ENCODE assay signal across 31 cellular contexts in genomic region chr6:135475292-135475886, GRCh38. TPM values are rescaled to one million over a fixed set of nuclear protein-coding genes. Genes with fewer than 3 reads are reported as not detected.
A peak's percentile ranks its signal among the peaks of the same experiment; 100 is the strongest.
DNase-seq lines count a peak whose midpoint lies in the region; ATAC-seq, FAIRE-seq and TF ChIP-seq lines count a peak whose summit lies in the region.
"Had no signal": no experiment of that assay in that cellular context is flagged by ENCODE, and none has a peak within 500 bp of the region (broad histone marks: within the 10 kb centered on the region; RNA-seq: fewer than 3 reads in every experiment).

No MANE protein-coding gene starts in this region.

- no peak overlapping the region for H2BK12ac ChIP-seq in H1 (ENCODE audit: low read depth, low read length)

- peaks cover 25% of the 10 kb centered on the region for H3K9me3 Mint-ChIP-seq in HFFc6
- peaks cover 7% of the 10 kb centered on the region for H3K9me3 Mint-ChIP-seq in MCF 10A (ENCODE audit: unreplicated experiment)
- H3K9me3 Mint-ChIP-seq: activated naive CD4-positive, alpha-beta T cell treated with anti-CD3 and anti-CD28 coated beads, Interleukin-2, amount 50 U/mL, for 24 hours; natural killer cell treated with Interleukin-12 subunit alpha and Interleukin-12 subunit beta and Interleukin-15 and Interleukin-18, amount 100 ng/mL, for 72 hours had no signal

- DNase-seq in AG09309 (ENCODE audit: low read depth) (peak; percentile 68), HFFc6 (peak; percentile 40), H1 (ENCODE audit: low read depth in 1 of 2, low spot score in 2 of 2) (no peak), myocyte (ENCODE audit: low read depth) (peak; percentile 92), H4 (ENCODE audit: low spot score) (no peak), MCF 10A (ENCODE audit: unreplicated experiment) (no peak)
- DNase-seq: activated CD4-positive, alpha-beta memory T cell treated with anti-CD3 and anti-CD28 coated beads, Interleukin-2, amount 10 ng/mL, durations not matched to agents 7 days and 5 days; activated CD4-positive, alpha-beta T cell treated with anti-CD3 and anti-CD28 coated beads for 1 hour; activated CD8-positive, alpha-beta memory T cell treated with anti-CD3 and anti-CD28 coated beads, Interleukin-2, amount 50 U/mL, for 48 hours; anterior cingulate cortex; colonic mucosa; DMS79 treated with DMSO at 0.1 percent for 48 hours; effector memory CD4-positive, alpha-beta T cell; erythroblast; left ventricle myocardium superior; NCI-H1417; NCI-H2029 treated with DMSO at 0.1 percent for 48 hours; NCI-H526 treated with DMSO at 0.1 percent for 48 hours; T-helper 17 cell; trophoblast cell had no signal

- H2AK5ac ChIP-seq in H1 (ENCODE audit: low read depth, low read length) = no peak overlapping the region

- H3K23me2 ChIP-seq in H1 (ENCODE audit: low read depth, low read length) = no peaks in the 10 kb centered on the region

- FAIRE-seq in H1 (lab: Jason Lieb, UNC) = no peak
- FAIRE-seq: A204.1, GM12878 had no signal

- H2BK15ac ChIP-seq in H1 (ENCODE audit: low read length) = no peak overlapping the region

- H3K79me1 ChIP-seq in H1 (ENCODE audit: low read depth, low read length) = no peaks in the 10 kb centered on the region

- H4K5ac ChIP-seq in H1 (ENCODE audit: insufficient read length, low read depth, low read length) = no peak overlapping the region

- H2BK20ac ChIP-seq in H1 (ENCODE audit: low read length) = no peak overlapping the region

- H3K36me3 Mint-ChIP-seq in HFFc6 (ENCODE audit: low read depth) (peaks cover 43% of the 10 kb centered on the region), MCF 10A (ENCODE audit: insufficient read depth, unreplicated experiment) (peaks cover 30% of the 10 kb centered on the region)

- H3K14ac ChIP-seq in H1 (ENCODE audit: insufficient read length) = no peak overlapping the region

- POLR2A ChIA-PET in H1 (lab: Charles Lee; ENCODE audit: partially characterized antibody) (interaction anchor here (1.1 kb wide), 1 partner anchor 11 kb away, joined by 3 read pairs; no protein-coding TSS in a partner anchor), MCF 10A (lab: Yijun Ruan, JAX) (interaction anchor here (0.6 to 1.1 kb wide), 2 partner anchors 11 to 20 kb away, joined by 3 to 5 read pairs; no protein-coding TSS in a partner anchor)

- no peak overlapping the region; the same call in 1 of the 2 replicates for H3K27ac Mint-ChIP-seq in HFFc6
- no peak overlapping the region for H3K27ac Mint-ChIP-seq in MCF 10A (ENCODE audit: low read depth, unreplicated experiment)
- H3K27ac Mint-ChIP-seq: activated CD4-positive, alpha-beta memory T cell treated with anti-CD3 and anti-CD28 coated beads, Interleukin-2, amount 10 ng/mL, durations not matched to agents 7 days and 5 days; activated naive CD4-positive, alpha-beta T cell treated with anti-CD3 and anti-CD28 coated beads, Interleukin-2, amount 50 U/mL, for 24 hours; activated T-helper 17 cell treated with anti-CD3 and anti-CD28 coated beads, Interleukin-2, amount 50 U/mL, for 72 hours; IgD-negative memory B cell; natural killer cell treated with Interleukin-12 subunit alpha and Interleukin-12 subunit beta and Interleukin-15 and Interleukin-18, amount 100 ng/mL, for 72 hours; T-helper 17 cell had no signal

- 86% methylated on average over 2 of the region's 2 CpGs; no CpG with 5 or more reads in 1 of the 2 experiments for WGBS in H1 (ENCODE audit: extremely low coverage in 1 of 2, insufficient coverage in 1 of 2, insufficient read length in 1 of 2, insufficient replicate concordance in 2 of 2, low coverage in 1 of 2, low lambda C conversion rate in 2 of 2, missing lambda C conversion rate in 1 of 2), 2 experiments

- TF ChIP-seq CTCF in AG09309 (IDR thresholded peaks at IDR 0.05; ENCODE audit: control insufficient read depth, insufficient read depth, low read depth, low read length, missing control alignments) (no peak), HFFc6 (IDR thresholded peaks at IDR 0.05) (no peak), H1 (IDR thresholded peaks at IDR 0.05; ENCODE audit: control extremely low read depth in 1 of 3, insufficient read depth in 1 of 3, low read depth in 1 of 3, low read length in 3 of 3) (no peak), MCF 10A (IDR thresholded peaks at IDR 0.05; ENCODE audit: unreplicated experiment) (no peak)

- CTCF ChIA-PET in H1 (lab: Charles Lee; ENCODE audit: partially characterized antibody) = interaction anchor here (0.7 to 0.9 kb wide), 2 partner anchors 62 to 331 kb away, joined by 3 to 4 read pairs; no protein-coding TSS in a partner anchor
- CTCF ChIA-PET in MCF 10A (lab: Yijun Ruan, JAX) = interaction anchor here (0.7 kb wide), 1 partner anchor 751 kb away, joined by 3 read pairs; no protein-coding TSS in a partner anchor

- H3K56ac ChIP-seq in H1 (replicated peaks; ENCODE audit: insufficient read length, low read depth, low read length) = no peak overlapping the region

- H2AFZ ChIP-seq in H1 (ENCODE audit: low read length) = no peak overlapping the region

- peaks cover 15 to 22% of the 10 kb centered on the region in 2 experiments for H3K9me3 ChIP-seq in H1 (ENCODE audit: insufficient read depth in 2 of 2, low read depth in 1 of 2, low read length in 1 of 2)
- H3K9me3 ChIP-seq: colonic mucosa, gastroesophageal sphincter had no signal

- H3K4me3 Mint-ChIP-seq in HFFc6 (no peak overlapping the region), MCF 10A (ENCODE audit: unreplicated experiment) (no peak overlapping the region)
- H3K4me3 Mint-ChIP-seq: activated CD4-positive, alpha-beta memory T cell treated with anti-CD3 and anti-CD28 coated beads, Interleukin-2, amount 10 ng/mL, durations not matched to agents 7 days and 5 days; activated naive CD4-positive, alpha-beta T cell treated with anti-CD3 and anti-CD28 coated beads, Interleukin-2, amount 50 U/mL, for 24 hours; activated T-helper 17 cell treated with anti-CD3 and anti-CD28 coated beads, Interleukin-2, amount 50 U/mL, for 72 hours; IgD-negative memory B cell; natural killer cell treated with Interleukin-12 subunit alpha and Interleukin-12 subunit beta and Interleukin-15 and Interleukin-18, amount 100 ng/mL, for 72 hours; T-helper 17 cell had no signal

- no TSS peak for BruUV-seq in MCF 10A (replicated peaks; lab: Mats Ljungman, UMichigan)

- no peak for TF ChIP-seq RAD21 in H1 (IDR thresholded peaks at IDR 0.05 in 1 of 2, conservative IDR thresholded peaks at IDR 0.05 in 1 of 2; ENCODE audit: low read depth in 2 of 2, low read length in 2 of 2)

- no peaks in the 10 kb centered on the region for H3K27me3 ChIP-seq in H1 (replicated peaks in 1 of 4; ENCODE audit: control insufficient read depth in 3 of 4, extremely low read depth in 1 of 4, insufficient read depth in 3 of 4, low read length in 3 of 4)
- H3K27me3 ChIP-seq: BLaER1 treated with 17β-estradiol and CSF1 and Interleukin-3, amounts not matched to agents 10 nM and 100 nM; colonic mucosa; gastroesophageal sphincter had no signal

- no peak overlapping the region for H4K8ac ChIP-seq in H1 (ENCODE audit: extremely low read depth, insufficient read depth, low read length)

- no peaks in the 10 kb centered on the region for H3K27me3 Mint-ChIP-seq in HFFc6 (ENCODE audit: insufficient read depth)
- no peaks in the 10 kb centered on the region for H3K27me3 Mint-ChIP-seq in MCF 10A (ENCODE audit: insufficient read depth, unreplicated experiment)
- H3K27me3 Mint-ChIP-seq: activated CD4-positive, alpha-beta memory T cell treated with anti-CD3 and anti-CD28 coated beads, Interleukin-2, amount 10 ng/mL, durations not matched to agents 7 days and 5 days; activated naive CD4-positive, alpha-beta T cell treated with anti-CD3 and anti-CD28 coated beads, Interleukin-2, amount 50 U/mL, for 24 hours; activated T-helper 17 cell treated with anti-CD3 and anti-CD28 coated beads, Interleukin-2, amount 50 U/mL, for 72 hours; IgD-negative memory B cell; natural killer cell treated with Interleukin-12 subunit alpha and Interleukin-12 subunit beta and Interleukin-15 and Interleukin-18, amount 100 ng/mL, for 72 hours; T-helper 17 cell had no signal

- no peak overlapping the region for H2BK120ac ChIP-seq in H1 (replicated peaks; ENCODE audit: low read depth, low read length)

- ATAC-seq in HG02840 (IDR thresholded peaks at IDR 0.05; ENCODE audit: low FRiP score, unreplicated experiment) = no peak
- ATAC-seq in HG02678 (IDR thresholded peaks at IDR 0.05; ENCODE audit: unreplicated experiment) = no peak
- ATAC-seq: activated T-helper 17 cell treated with anti-CD3 and anti-CD28 coated beads, Interleukin-2, amount 50 U/mL, for 72 hours; gastroesophageal sphincter; GM12878; left ventricle myocardium superior; natural killer cell treated with Interleukin-12 subunit alpha and Interleukin-12 subunit beta and Interleukin-15 and Interleukin-18, amount 100 ng/mL, for 72 hours; Panc1; T-helper 17 cell had no signal

- H4K91ac ChIP-seq in H1 (replicated peaks; ENCODE audit: insufficient read length, low read length) = no peak overlapping the region

- no peak overlapping the region for H3K4me3 ChIP-seq in AG09309 (ENCODE audit: control insufficient read depth, low read depth, low read length)
- H3K4me3 ChIP-seq in H1 (ENCODE audit: extremely low read depth in 1 of 4, insufficient read depth in 2 of 4, low read depth in 3 of 4, low read length in 4 of 4) = no peak overlapping the region
- H3K4me3 ChIP-seq: BLaER1 treated with 17β-estradiol and CSF1 and Interleukin-3, amounts not matched to agents 10 nM and 100 nM; colonic mucosa; gastroesophageal sphincter; GM12878 had no signal

- H2BK5ac ChIP-seq in H1 (ENCODE audit: low read depth, low read length) = no peak overlapping the region

- H3K79me2 ChIP-seq in H1 (ENCODE audit: control insufficient read depth in 1 of 2, insufficient read depth in 2 of 2, low read length in 2 of 2) = no peaks in the 10 kb centered on the region

- no peaks in the 10 kb centered on the region for H3K4me1 ChIP-seq in H1 (replicated peaks in 1 of 4; ENCODE audit: control insufficient read depth in 3 of 4, insufficient read depth in 4 of 4, low read length in 3 of 4)
- H3K4me1 ChIP-seq: BLaER1 treated with 17β-estradiol and CSF1 and Interleukin-3, amounts not matched to agents 10 nM and 100 nM; colonic mucosa; gastroesophageal sphincter had no signal

- H3K36me3 ChIP-seq in H1 (ENCODE audit: control insufficient read depth in 2 of 4, insufficient read depth in 4 of 4, low read length in 3 of 4) = peaks cover 0 to 22% (median 6%) of the 10 kb centered on the region in 4 experiments; a peak in 3 of 8 replicates
- H3K36me3 ChIP-seq: colonic mucosa had no signal

- no peak for TF ChIP-seq POLR2A in H1 (IDR thresholded peaks at IDR 0.05; ENCODE audit: control extremely low read depth in 1 of 2, low read depth in 2 of 2, low read length in 2 of 2)

- no peak overlapping the region for H3K27ac ChIP-seq in H1 (ENCODE audit: low read depth, low read length)
- H3K27ac ChIP-seq: BLaER1 treated with 17β-estradiol and CSF1 and Interleukin-3, amounts not matched to agents 10 nM and 100 nM; colonic mucosa; gastroesophageal sphincter had no signal

- no peak overlapping the region for H3K4me2 ChIP-seq in H1 (ENCODE audit: insufficient read depth in 1 of 2, low read depth in 2 of 2, low read length in 2 of 2)
- H3K4me2 ChIP-seq: BLaER1 treated with 17β-estradiol and CSF1 and Interleukin-3, amounts not matched to agents 10 nM and 100 nM had no signal

- 0 out of 2 replicates have a peak overlapping the region, but pooled peaks have one; percentile 27 for H3K18ac ChIP-seq in H1 (ENCODE audit: extremely low read depth, low read length)

- no peak overlapping the region for H3K9ac ChIP-seq in H1 (replicated peaks in 1 of 4; ENCODE audit: extremely low read depth in 1 of 4, low read depth in 3 of 4, low read length in 3 of 4)
- H3K9ac ChIP-seq: BLaER1 treated with 17β-estradiol and CSF1 and Interleukin-3, amounts not matched to agents 10 nM and 100 nM had no signal

- no peak for TF ChIP-seq EP300 in H1 (IDR thresholded peaks at IDR 0.05; ENCODE audit: borderline replicate concordance in 1 of 2, low read depth in 2 of 2, low read length in 2 of 2)

- no peak overlapping the region for H3K4ac ChIP-seq in H1 (replicated peaks; ENCODE audit: insufficient read length, low read depth, low read length)

- H3K23ac ChIP-seq in H1 (ENCODE audit: insufficient read length) = no peak overlapping the region

- H4K20me1 ChIP-seq in H1 (replicated peaks in 1 of 2; ENCODE audit: control insufficient read depth in 1 of 2, insufficient read depth in 2 of 2, low read length in 2 of 2) = no peaks in the 10 kb centered on the region
- H4K20me1 ChIP-seq: BLaER1 treated with 17β-estradiol and CSF1 and Interleukin-3, amounts not matched to agents 10 nM and 100 nM had no signal

- intact Hi-C loops in MCF 10A (cut with micrococcal nuclease) = no loop called here

- H3K4me1 Mint-ChIP-seq in HFFc6 (ENCODE audit: low read depth) (peaks cover 17% of the 10 kb centered on the region; the same call in 1 of the 2 replicates), MCF 10A (ENCODE audit: insufficient read depth, unreplicated experiment) (no peaks in the 10 kb centered on the region)
- H3K4me1 Mint-ChIP-seq: activated CD4-positive, alpha-beta memory T cell treated with anti-CD3 and anti-CD28 coated beads, Interleukin-2, amount 10 ng/mL, durations not matched to agents 7 days and 5 days; activated naive CD4-positive, alpha-beta T cell treated with anti-CD3 and anti-CD28 coated beads, Interleukin-2, amount 50 U/mL, for 24 hours; IgD-negative memory B cell; T-helper 17 cell had no signal

RNA-seq across cellular contexts. Expression of gene AHI1, which starts 22.2 kb away (rescaled TPM):
- total RNA-seq in HFFc6 (2021; fragmentation: NEBNext Ultra II Directional; extraction: Animal tissue kit (Norgen Biotek cat#: 25700)) = 10 to 100 TPM; 14.6 to 19.1 (median 17.0) TPM
- total RNA-seq in H1 (2021; fragmentation: NEBNext Ultra II Directional; extraction: Animal tissue kit (Norgen Biotek cat#: 25700)) = 18.1 and 19.6 TPM in 2 replicates
- 3.5 and 4.2 TPM in 2 replicates for polyA plus RNA-seq in H1 (2011; rRNA removed)
- polyA plus RNA-seq in H1 (2011; cell fraction: cytosol; rRNA removed) = 7.5 TPM
- polyA plus RNA-seq in H1 (2011; cell fraction: nucleus; rRNA removed) = 6.5 TPM
- 7.3 to 14.6 TPM (median 8.1 TPM) in 4 replicates for polyA plus RNA-seq in H1 (2012, experiment 1 of 2)
- polyA plus RNA-seq in H1 (2012, experiment 2 of 2) = 0.47 TPM
- polyA plus RNA-seq in H1 (2013, experiment 1 of 2) = 18.4 TPM
- polyA plus RNA-seq in H1 (2013, experiment 2 of 2) = 16.2 TPM
- 11.5 and 16.7 TPM in 2 replicates for polyA minus RNA-seq in H1 (2011; rRNA and poly(A)+ RNA removed)
- polyA minus RNA-seq in H1 (2011; cell fraction: cytosol; rRNA and poly(A)+ RNA removed) = 8.4 TPM
- 48.0 TPM for polyA minus RNA-seq in H1 (2011; cell fraction: nucleus; rRNA and poly(A)+ RNA removed)
- total RNA-seq in myocyte (25.2 and 40.0 TPM in 2 replicates), MCF 10A (2022) (23.5 and 26.5 TPM in 2 replicates)
- 12.7 TPM for polyA plus RNA-seq in myocyte (2012)
- 1.9 and 6.4 TPM in 2 replicates for total RNA-seq in H4 (2014; rRNA removed; shearing (Covaris generic))

Comparison
In these comparisons a context has a peak if more than half of its experiments do, and no peak if none do; other contexts are left out.
1. DNase-seq: peak in AG09309 (single experiment), HFFc6 (single experiment) and myocyte (single experiment); none in H1 (0 of 2), H4 (single experiment) and MCF 10A (single experiment).